In the genomic region with DNA sequence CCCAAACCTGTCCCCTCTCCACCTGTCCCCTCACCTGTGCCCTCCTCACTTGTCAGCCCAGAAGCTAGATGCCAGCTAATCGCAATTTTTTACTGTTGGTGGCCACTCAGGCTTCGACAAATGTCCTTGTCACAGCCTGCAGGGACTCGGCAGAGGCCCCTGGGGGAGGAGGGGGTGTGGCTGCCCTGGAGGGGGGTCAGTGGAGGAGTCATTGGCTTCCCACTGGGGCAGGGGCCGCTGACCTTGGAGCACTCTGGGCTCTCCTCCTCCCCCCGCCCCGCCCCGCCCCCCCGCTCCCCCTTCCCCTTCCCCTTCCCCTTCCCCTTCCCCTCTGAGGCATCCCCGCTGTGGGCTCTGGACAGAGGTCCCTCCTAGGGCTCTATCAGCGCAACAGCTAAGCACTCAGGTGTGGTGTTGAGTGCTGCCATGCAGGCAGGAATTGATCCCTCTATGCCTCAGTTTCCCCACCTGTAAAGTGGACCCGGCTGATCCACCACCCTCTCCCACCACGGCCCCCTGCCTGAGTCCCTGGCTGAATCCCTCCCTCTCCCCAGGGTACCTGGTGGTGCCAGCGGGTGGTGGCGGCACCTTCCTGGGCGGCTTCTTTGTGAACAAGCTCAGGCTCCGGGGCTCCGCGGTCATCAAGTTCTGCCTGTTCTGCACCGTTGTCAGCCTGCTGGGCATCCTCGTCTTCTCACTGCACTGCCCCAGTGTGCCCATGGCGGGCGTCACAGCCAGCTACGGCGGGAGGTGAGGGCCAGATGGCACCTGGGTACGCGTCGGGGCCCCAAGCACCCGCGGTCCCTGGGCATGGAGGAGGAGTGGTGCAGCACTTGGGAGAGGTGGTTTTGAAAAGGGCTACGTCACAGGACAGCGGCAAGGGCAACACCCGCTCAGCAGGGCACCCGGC, we compare ENCODE assay signal across 1 cellular context.
TF ChIP-seq lines count a peak whose summit lies in the region.

No MANE protein-coding gene starts in this region.

TF ChIP-seq in HepG2, 621 proteins besides CTCF, POLR2A, EP300 and RAD21 (continued from another document):
- no peak for TF ChIP-seq ZNF609 (CRISPR knock-in tag; IDR thresholded peaks at IDR 0.05; ENCODE audit: borderline replicate concordance)
- no peak for TF ChIP-seq ZNF747 (CRISPR knock-in tag; IDR thresholded peaks at IDR 0.05; ENCODE audit: borderline replicate concordance)
- TF ChIP-seq SP4 (CRISPR knock-in tag; IDR thresholded peaks at IDR 0.05): 0 out of 2 replicates have a peak, but pooled peaks have one; percentile 21
- no peak for TF ChIP-seq ZFP90 (CRISPR knock-in tag; IDR thresholded peaks at IDR 0.05; ENCODE audit: borderline replicate concordance)
- TF ChIP-seq ZNF547 (CRISPR knock-in tag; IDR thresholded peaks at IDR 0.05): no peak
- TF ChIP-seq, protein P1, sequence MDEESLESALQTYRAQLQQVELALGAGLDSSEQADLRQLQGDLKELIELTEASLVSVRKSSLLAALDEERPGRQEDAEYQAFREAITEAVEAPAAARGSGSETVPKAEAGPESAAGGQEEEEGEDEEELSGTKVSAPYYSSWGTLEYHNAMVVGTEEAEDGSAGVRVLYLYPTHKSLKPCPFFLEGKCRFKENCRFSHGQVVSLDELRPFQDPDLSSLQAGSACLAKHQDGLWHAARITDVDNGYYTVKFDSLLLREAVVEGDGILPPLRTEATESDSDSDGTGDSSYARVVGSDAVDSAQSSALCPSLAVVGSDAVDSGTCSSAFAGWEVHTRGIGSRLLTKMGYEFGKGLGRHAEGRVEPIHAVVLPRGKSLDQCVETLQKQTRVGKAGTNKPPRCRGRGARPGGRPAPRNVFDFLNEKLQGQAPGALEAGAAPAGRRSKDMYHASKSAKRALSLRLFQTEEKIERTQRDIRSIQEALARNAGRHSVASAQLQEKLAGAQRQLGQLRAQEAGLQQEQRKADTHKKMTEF (CRISPR knock-in tag; IDR thresholded peaks at IDR 0.05): no peak
- no peak for TF ChIP-seq PHF5A (CRISPR knock-in tag; IDR thresholded peaks at IDR 0.05; ENCODE audit: low read depth, unreplicated experiment)
- peak; percentile 68; the same call in 1 of the 2 replicates for TF ChIP-seq PATZ1 (CRISPR knock-in tag; IDR thresholded peaks at IDR 0.05)
- no peak for TF ChIP-seq MAX (IDR thresholded peaks at IDR 0.05)
- TF ChIP-seq ATF3 (CRISPR knock-in tag; IDR thresholded peaks at IDR 0.05): no peak
- peak; percentile 81 for TF ChIP-seq PRPF4 (IDR thresholded peaks at IDR 0.05; ENCODE audit: low read depth, low read length, poor library complexity, severe bottlenecking)
- peak; percentile 62; the same call in 1 of the 2 replicates for TF ChIP-seq FIP1L1 (IDR thresholded peaks at IDR 0.05; ENCODE audit: borderline replicate concordance, insufficient read depth, low read depth, low read length)
- TF ChIP-seq ZNF33B (CRISPR knock-in tag; IDR thresholded peaks at IDR 0.05): no peak
- TF ChIP-seq, protein P2, sequence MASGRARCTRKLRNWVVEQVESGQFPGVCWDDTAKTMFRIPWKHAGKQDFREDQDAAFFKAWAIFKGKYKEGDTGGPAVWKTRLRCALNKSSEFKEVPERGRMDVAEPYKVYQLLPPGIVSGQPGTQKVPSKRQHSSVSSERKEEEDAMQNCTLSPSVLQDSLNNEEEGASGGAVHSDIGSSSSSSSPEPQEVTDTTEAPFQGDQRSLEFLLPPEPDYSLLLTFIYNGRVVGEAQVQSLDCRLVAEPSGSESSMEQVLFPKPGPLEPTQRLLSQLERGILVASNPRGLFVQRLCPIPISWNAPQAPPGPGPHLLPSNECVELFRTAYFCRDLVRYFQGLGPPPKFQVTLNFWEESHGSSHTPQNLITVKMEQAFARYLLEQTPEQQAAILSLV (CRISPR knock-in tag; IDR thresholded peaks at IDR 0.05; ENCODE audit: borderline replicate concordance): 0 out of 2 replicates have a peak, but pooled peaks have one; percentile 18
- no peak for TF ChIP-seq FOSL1 (CRISPR knock-in tag; IDR thresholded peaks at IDR 0.05; ENCODE audit: borderline replicate concordance)
- no peak for TF ChIP-seq ZMYM4 (CRISPR knock-in tag; IDR thresholded peaks at IDR 0.05)
